ENCODE assay signal across 17 cellular contexts in the genomic region with DNA sequence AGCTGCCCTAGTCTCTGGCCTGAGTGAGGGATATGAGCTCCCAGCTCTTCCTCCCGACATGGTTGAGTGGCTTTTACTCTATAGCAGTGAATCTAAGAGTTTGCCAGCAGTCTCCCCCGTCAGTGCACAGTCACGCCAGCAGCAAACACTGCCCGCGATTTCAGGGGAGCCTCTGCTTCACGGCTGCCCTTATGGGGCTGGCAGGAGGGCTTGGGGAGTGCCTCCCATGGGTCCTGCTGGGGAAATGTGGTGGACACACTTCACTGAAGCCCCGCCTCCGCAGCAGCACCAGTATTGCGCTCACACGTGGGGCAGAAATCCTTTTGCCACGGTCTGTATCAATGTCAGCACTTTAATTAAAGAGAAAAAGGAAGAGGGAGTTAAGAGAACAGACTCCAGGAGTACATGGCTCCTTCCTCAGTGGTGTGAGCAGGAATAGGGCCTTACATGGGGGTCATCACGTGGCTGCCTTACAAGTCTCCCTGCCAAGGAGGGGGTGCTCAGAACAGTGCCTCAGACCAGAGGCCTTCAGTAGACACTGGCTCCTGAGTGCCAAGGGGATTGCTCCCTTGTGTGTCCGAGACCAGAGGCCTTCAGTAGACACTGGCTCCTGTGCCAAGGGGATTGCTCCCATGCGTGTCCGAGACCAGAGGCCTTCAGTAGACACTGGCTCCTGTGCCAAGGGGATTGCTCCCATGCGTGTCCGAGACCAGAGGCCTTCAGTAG.
"Had no signal": no experiment of that assay in that cellular context is flagged by ENCODE, and none has a peak within 500 bp of the region (broad histone marks: within the 10 kb centered on the region; RNA-seq: fewer than 3 reads in every experiment).

No MANE protein-coding gene starts in this region.

- H3K27ac Mint-ChIP-seq: activated naive CD4-positive, alpha-beta T cell treated with anti-CD3 and anti-CD28 coated beads, Interleukin-2, amount 50 U/mL, for 24 hours; activated T-helper 2 cell treated with anti-CD3 and anti-CD28 coated beads, Interferon-gamma antibody, Interleukin-2, Interleukin-4, amounts not matched to agents 10 μg/mL and 5 μg/mL and 100 μg/mL, durations not matched to agents 14 hours and 24 hours and 36 hours; endodermal cell; immature natural killer cell; natural killer cell had no signal

- H3K4me3 Mint-ChIP-seq: activated naive CD4-positive, alpha-beta T cell treated with anti-CD3 and anti-CD28 coated beads, Interleukin-2, amount 50 U/mL, for 24 hours; endodermal cell; immature natural killer cell; natural killer cell; WTC11 had no signal

- H3K4me1 Mint-ChIP-seq: activated naive CD4-positive, alpha-beta T cell treated with anti-CD3 and anti-CD28 coated beads, Interleukin-2, amount 50 U/mL, for 24 hours; endodermal cell; immature natural killer cell; natural killer cell had no signal

- H3K27me3 Mint-ChIP-seq: activated naive CD4-positive, alpha-beta T cell treated with anti-CD3 and anti-CD28 coated beads, Interleukin-2, amount 50 U/mL, for 24 hours had no signal

- ATAC-seq: body of pancreas, left cardiac atrium, lower lobe of right lung, natural killer cell, right cardiac atrium, WTC11 had no signal

- DNase-seq: activated CD4-positive, alpha-beta T cell treated with anti-CD3 and anti-CD28 coated beads, Interleukin-2, amount 50 U/mL, for 1 hour; amniotic stem cell; body of pancreas; central memory CD4-positive, alpha-beta T cell; endodermal cell; immature natural killer cell; left cardiac atrium; lower lobe of right lung; natural killer cell; nucleus accumbens; right cardiac atrium; stimulated activated CD4-positive, alpha-beta T cell treated with anti-CD3 and anti-CD28 coated beads, Interleukin-1b, Interleukin-23, amount 100 ng/mL, for 48 hours; stimulated activated naive CD4-positive, alpha-beta T cell; trophoblast cell had no signal

- H3K9me3 Mint-ChIP-seq: activated naive CD4-positive, alpha-beta T cell treated with anti-CD3 and anti-CD28 coated beads, Interleukin-2, amount 50 U/mL, for 24 hours; activated T-helper 2 cell treated with anti-CD3 and anti-CD28 coated beads, Interferon-gamma antibody, Interleukin-2, Interleukin-4, amounts not matched to agents 10 μg/mL and 5 μg/mL and 100 μg/mL, durations not matched to agents 14 hours and 24 hours and 36 hours; endodermal cell; immature natural killer cell; natural killer cell; WTC11 had no signal
